In the genomic region with DNA sequence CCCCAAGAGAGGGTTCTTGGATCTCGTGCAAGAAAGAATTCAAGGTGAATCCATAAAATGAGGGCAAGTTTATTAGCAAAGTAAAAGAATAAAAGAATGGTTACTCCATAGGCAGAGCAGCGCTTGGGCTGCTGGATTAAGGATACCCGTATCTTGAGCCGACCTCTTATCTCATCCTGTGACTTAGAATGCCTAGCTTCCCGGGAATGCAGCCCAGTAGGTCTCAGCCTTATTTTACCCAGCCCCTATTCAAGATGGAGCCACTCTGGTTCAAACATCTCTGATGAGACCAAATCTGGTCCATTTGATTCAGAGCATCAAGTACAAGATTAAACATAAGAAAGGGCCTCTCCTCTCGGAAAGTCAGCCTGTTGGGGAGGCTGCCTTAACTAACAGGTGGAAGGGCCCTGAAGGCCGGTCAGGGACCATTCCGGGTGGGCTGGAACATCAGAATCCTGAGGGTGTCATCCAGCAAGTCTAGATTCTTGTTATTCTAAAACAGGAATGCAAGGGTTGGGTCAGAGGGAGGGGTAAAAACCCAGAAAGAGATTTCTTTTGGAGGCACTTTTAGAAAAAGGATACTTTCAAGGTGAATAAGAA, we compare ENCODE assay signal across 21 cellular contexts. TPM values are rescaled to one million over a fixed set of nuclear protein-coding genes. Genes with fewer than 3 reads are reported as not detected.
A peak's percentile ranks its signal among the peaks of the same experiment; 100 is the strongest.
DNase-seq lines count a peak whose midpoint lies in the region; ATAC-seq and TF ChIP-seq lines count a peak whose summit lies in the region.
"Had no signal": no experiment of that assay in that cellular context is flagged by ENCODE, and none has a peak within 500 bp of the region (broad histone marks: within the 10 kb centered on the region; RNA-seq: fewer than 3 reads in every experiment).

No MANE protein-coding gene starts in this region.

- H3K27me3 ChIP-seq in liver (ENCODE audit: control insufficient read depth in 4 of 4, insufficient read depth in 4 of 4, low read length in 3 of 4) (no peaks in the 10 kb centered on the region), H9 (ENCODE audit: insufficient read depth, low read length) (no peaks in the 10 kb centered on the region)
- H3K27me3 ChIP-seq: adrenal gland, cardiac muscle cell, esophagus muscularis mucosa had no signal

- peak overlapping the region; percentile 91 for H3K4me3 Mint-ChIP-seq in stimulated activated naive CD8-positive, alpha-beta T cell treated with anti-CD3 and anti-CD28 coated beads, Interleukin-15, Interleukin-2, amounts not matched to agents 100 ng/mL and 50 ng/mL, for 24 hours
- H3K4me3 Mint-ChIP-seq in activated CD8-positive, alpha-beta T cell treated with anti-CD3 and anti-CD28 coated beads, Interleukin-2, amount 10 ng/mL, durations not matched to agents 7 days and 5 days = peak overlapping the region; percentile 83
- H3K4me3 Mint-ChIP-seq in type B pancreatic cell = no peak overlapping the region
- H3K4me3 Mint-ChIP-seq in H9 = no peak overlapping the region

- no peak overlapping the region for H3K4me2 ChIP-seq in H9 (ENCODE audit: insufficient read depth, insufficient read length, low read length)
- H3K4me2 ChIP-seq: PC-9 had no signal

- H3K27ac ChIP-seq in liver (ENCODE audit: low read depth in 1 of 2, low read length in 2 of 2) (peak overlapping the region; percentile 65 to 66), H9 (ENCODE audit: insufficient read length, low read depth, low read length) (no peak overlapping the region)
- H3K27ac ChIP-seq: cardiac muscle cell, esophagus muscularis mucosa, HL-60, parathyroid adenoma, PC-9, thoracic aorta had no signal

- H3K23ac ChIP-seq in H9 (ENCODE audit: insufficient read length, low read depth, low read length) = no peak overlapping the region

- TF ChIP-seq CTCF in liver (IDR thresholded peaks at IDR 0.05; ENCODE audit: low read depth, low read length, missing input control) (no peak), type B pancreatic cell (conservative IDR thresholded peaks at IDR 0.05) (no peak), H9 (conservative IDR thresholded peaks at IDR 0.05) (no peak)

- no peak overlapping the region for H2BK120ac ChIP-seq in H9 (ENCODE audit: low read depth, low read length, poor library complexity, severe bottlenecking)

- no peaks in the 10 kb centered on the region for H3K36me3 ChIP-seq in liver (ENCODE audit: control insufficient read depth in 4 of 4, insufficient read depth in 3 of 4, low read depth in 1 of 4, low read length in 3 of 4)
- H3K36me3 ChIP-seq: cardiac muscle cell, esophagus muscularis mucosa, thoracic aorta had no signal

- no peak overlapping the region for H3K18ac ChIP-seq in H9 (ENCODE audit: insufficient read length, low read depth, low read length)

- peaks cover 77% of the 10 kb centered on the region for H3K36me3 Mint-ChIP-seq in stimulated activated naive CD8-positive, alpha-beta T cell treated with anti-CD3 and anti-CD28 coated beads, Interleukin-15, Interleukin-2, amounts not matched to agents 100 ng/mL and 50 ng/mL, for 24 hours (ENCODE audit: low read depth)
- H3K36me3 Mint-ChIP-seq in activated CD8-positive, alpha-beta T cell treated with anti-CD3 and anti-CD28 coated beads, Interleukin-2, amount 10 ng/mL, durations not matched to agents 7 days and 5 days (ENCODE audit: low read depth) = peaks cover 91% of the 10 kb centered on the region
- H3K36me3 Mint-ChIP-seq in type B pancreatic cell (no peaks in the 10 kb centered on the region), H9 (ENCODE audit: insufficient read depth in 1 of 3, low read depth in 3 of 3) (no peaks in the 10 kb centered on the region; a peak in 1 of 7 replicates)

- H3K4me1 ChIP-seq in liver (ENCODE audit: control insufficient read depth in 4 of 4, insufficient read depth in 4 of 4, low read length in 3 of 4) (peaks cover 6 to 44% (median 22%) of the 10 kb centered on the region in 4 donors), H9 (ENCODE audit: insufficient read depth, low read length) (no peaks in the 10 kb centered on the region; the same call in 1 of the 2 replicates)
- H3K4me1 ChIP-seq: esophagus muscularis mucosa had no signal

- H2BK15ac ChIP-seq in H9 (ENCODE audit: low read depth, low read length) = no peak overlapping the region

- H2BK20ac ChIP-seq in H9 (ENCODE audit: low read depth, low read length, poor library complexity, severe bottlenecking) = no peak overlapping the region

- ATAC-seq in stimulated activated naive CD8-positive, alpha-beta T cell treated with anti-CD3 and anti-CD28 coated beads, Interleukin-15, Interleukin-2, amounts not matched to agents 100 U/mL and 50 U/mL, for 24 hours = no peak
- no peak for ATAC-seq in activated CD8-positive, alpha-beta T cell treated with anti-CD3 and anti-CD28 coated beads, Interleukin-2, amount 10 ng/mL, durations not matched to agents 7 days and 5 days
- ATAC-seq in GM19397 (IDR thresholded peaks at IDR 0.05; ENCODE audit: unreplicated experiment) = no peak

- H2AK5ac ChIP-seq in H9 (ENCODE audit: insufficient read length, low read length) = no peak overlapping the region

- H3K14ac ChIP-seq in H9 (ENCODE audit: insufficient read depth, low read length) = no peak overlapping the region

- CTCF ChIA-PET in activated CD8-positive, alpha-beta T cell treated with anti-CD3 and anti-CD28 coated beads, Interleukin-2, amount 10 ng/mL, durations not matched to agents 7 days and 5 days (lab: Charles Lee) = interaction anchor here (0.9 to 13.5 kb wide), 9 partner anchors 10 to 211 kb away, joined by 4 to 370 read pairs (median 7); no protein-coding TSS in a partner anchor

- TF ChIP-seq RAD21 in liver (IDR thresholded peaks at IDR 0.05) = no peak

- no peaks in the 10 kb centered on the region for H3K27me3 Mint-ChIP-seq in stimulated activated naive CD8-positive, alpha-beta T cell treated with anti-CD3 and anti-CD28 coated beads, Interleukin-15, Interleukin-2, amounts not matched to agents 100 ng/mL and 50 ng/mL, for 24 hours
- peaks cover 2% of the 10 kb centered on the region for H3K27me3 Mint-ChIP-seq in activated CD8-positive, alpha-beta T cell treated with anti-CD3 and anti-CD28 coated beads, Interleukin-2, amount 10 ng/mL, durations not matched to agents 7 days and 5 days (ENCODE audit: low read depth)
- H3K27me3 Mint-ChIP-seq in type B pancreatic cell = no peaks in the 10 kb centered on the region
- peaks cover 6% of the 10 kb centered on the region for H3K27me3 Mint-ChIP-seq in H9 (ENCODE audit: low read depth)

- H2AFZ ChIP-seq in H9 (ENCODE audit: low read length) = no peak overlapping the region
- H2AFZ ChIP-seq: parathyroid adenoma, PC-9 had no signal

- no peak overlapping the region for H2BK12ac ChIP-seq in H9 (ENCODE audit: insufficient read length, low read depth, low read length)

- H4K91ac ChIP-seq in H9 (ENCODE audit: insufficient read length, low read depth, low read length) = no peak overlapping the region

- WGBS in liver = 85% methylated on average over 8 of the region's 8 CpGs
- no CpG with 5 or more reads among the region's 8 CpGs for WGBS in H9 (ENCODE audit: extremely low coverage, insufficient read length, low lambda C conversion rate)

- no peak overlapping the region for H3K4ac ChIP-seq in H9 (ENCODE audit: low read depth, low read length)

- H3T11ph ChIP-seq in H9 (ENCODE audit: low read length) = no peak overlapping the region

- H4K8ac ChIP-seq in H9 (replicated peaks; ENCODE audit: insufficient read length, low read depth, low read length) = no peak overlapping the region

- H3K9me3 ChIP-seq in liver (ENCODE audit: control insufficient read depth in 4 of 4, low read length in 3 of 4) (no peaks in the 10 kb centered on the region), H9 (ENCODE audit: control insufficient read depth, low read depth, low read length) (no peaks in the 10 kb centered on the region)
- H3K9me3 ChIP-seq: adrenal gland, esophagus muscularis mucosa, thoracic aorta had no signal

- H3K4me1 Mint-ChIP-seq in stimulated activated naive CD8-positive, alpha-beta T cell treated with anti-CD3 and anti-CD28 coated beads, Interleukin-15, Interleukin-2, amounts not matched to agents 100 ng/mL and 50 ng/mL, for 24 hours (ENCODE audit: low read depth) = peaks cover 85% of the 10 kb centered on the region
- peaks cover 81% of the 10 kb centered on the region for H3K4me1 Mint-ChIP-seq in activated CD8-positive, alpha-beta T cell treated with anti-CD3 and anti-CD28 coated beads, Interleukin-2, amount 10 ng/mL, durations not matched to agents 7 days and 5 days (ENCODE audit: low read depth)
- H3K4me1 Mint-ChIP-seq in type B pancreatic cell (ENCODE audit: unreplicated experiment) = peaks cover 26% of the 10 kb centered on the region
- H3K4me1 Mint-ChIP-seq in H9 = peaks cover 18 to 24% of the 10 kb centered on the region in 2 experiments

- H2BK5ac ChIP-seq in H9 (ENCODE audit: insufficient read length, low read length) = no peak overlapping the region

- DNase-seq in stimulated activated naive CD8-positive, alpha-beta T cell treated with anti-CD3 and anti-CD28 coated beads, Interleukin-15, Interleukin-2, amounts not matched to agents 100 U/mL and 50 U/mL, for 24 hours = no peak
- DNase-seq in activated CD8-positive, alpha-beta T cell treated with anti-CD3 and anti-CD28 coated beads, Interleukin-2, amount 10 ng/mL, durations not matched to agents 7 days and 5 days = no peak
- DNase-seq in type B pancreatic cell (ENCODE audit: extremely low spot score, unreplicated experiment) (no peak), H9 (no peak)
- DNase-seq in stimulated activated naive CD4-positive, alpha-beta T cell (lab: John Stamatoyannopoulos, UW) = no peak
- DNase-seq: DMS 273 treated with DMSO at 0.1 percent for 48 hours, glutamatergic neuron, KG1, NCI-H1092, PC-9 had no signal

- peak overlapping the region; percentile 81 for H3K27ac Mint-ChIP-seq in stimulated activated naive CD8-positive, alpha-beta T cell treated with anti-CD3 and anti-CD28 coated beads, Interleukin-15, Interleukin-2, amounts not matched to agents 100 ng/mL and 50 ng/mL, for 24 hours
- peak overlapping the region; percentile 83 for H3K27ac Mint-ChIP-seq in activated CD8-positive, alpha-beta T cell treated with anti-CD3 and anti-CD28 coated beads, Interleukin-2, amount 10 ng/mL, durations not matched to agents 7 days and 5 days
- H3K27ac Mint-ChIP-seq in type B pancreatic cell (peak overlapping the region; percentile 87), H9 (no peak overlapping the region; a peak in 1 of 7 replicates)

- H4K20me1 ChIP-seq in H9 (ENCODE audit: control insufficient read depth, insufficient read depth, insufficient read length) = no peaks in the 10 kb centered on the region

- H3K9me3 Mint-ChIP-seq in stimulated activated naive CD8-positive, alpha-beta T cell treated with anti-CD3 and anti-CD28 coated beads, Interleukin-15, Interleukin-2, amounts not matched to agents 100 ng/mL and 50 ng/mL, for 24 hours = no peaks in the 10 kb centered on the region
- H3K9me3 Mint-ChIP-seq in activated CD8-positive, alpha-beta T cell treated with anti-CD3 and anti-CD28 coated beads, Interleukin-2, amount 10 ng/mL, durations not matched to agents 7 days and 5 days (ENCODE audit: insufficient read depth) = no peaks in the 10 kb centered on the region
- H3K9me3 Mint-ChIP-seq in type B pancreatic cell (no peaks in the 10 kb centered on the region), H9 (no peaks in the 10 kb centered on the region)

- H4K5ac ChIP-seq in H9 (ENCODE audit: insufficient read length, low read depth, low read length) = no peak overlapping the region

- H3K79me1 ChIP-seq in H9 (ENCODE audit: insufficient read depth, low read depth, low read length, poor library complexity, severe bottlenecking) = no peaks in the 10 kb centered on the region

- no peaks in the 10 kb centered on the region for H3K23me2 ChIP-seq in H9 (ENCODE audit: insufficient read length, low read depth, low read length, poor library complexity, severe bottlenecking)

- peak overlapping the region in 1 of 2 donors; percentile 3 for H3K9ac ChIP-seq in liver (ENCODE audit: low read depth in 1 of 2, low read length in 2 of 2)
- no peak overlapping the region for H3K9ac ChIP-seq in H9 (ENCODE audit: extremely low read depth, insufficient read length, low read length)
- H3K9ac ChIP-seq: parathyroid adenoma had no signal

- POLR2A ChIA-PET in activated CD8-positive, alpha-beta T cell treated with anti-CD3 and anti-CD28 coated beads, Interleukin-2, amount 10 ng/mL, durations not matched to agents 7 days and 5 days (lab: Charles Lee) = interaction anchor here (1.2 to 2.2 kb wide), 3 partner anchors 22 to 44 kb away, joined by 3 to 11 read pairs (median 5); no protein-coding TSS in a partner anchor

- H3K4me3 ChIP-seq in liver (ENCODE audit: low read depth in 1 of 3, low read length in 3 of 3) = no peak overlapping the region
- H3K4me3 ChIP-seq: adrenal gland, cardiac muscle cell, esophagus muscularis mucosa, PC-9, thoracic aorta had no signal

- no peaks in the 10 kb centered on the region for H3K79me2 ChIP-seq in H9 (ENCODE audit: insufficient read depth, low read length)
- H3K79me2 ChIP-seq: parathyroid adenoma had no signal

- no peak overlapping the region for H3K56ac ChIP-seq in H9 (ENCODE audit: insufficient read length, low read depth, low read length)

RNA-seq across cellular contexts. Expression of gene PSD4, which starts 5.8 kb away (rescaled TPM):
- 100 to 1,000 TPM; 394 to 404 TPM for total RNA-seq in activated CD8-positive, alpha-beta T cell treated with anti-CD3 and anti-CD28 coated beads, Interleukin-2, amount 10 ng/mL, durations not matched to agents 7 days and 5 days
- 10 to 100 TPM; 38.1 to 83.2 TPM for total RNA-seq in liver
- 10 to 100 TPM; 16.4 to 30.8 TPM for polyA plus RNA-seq in liver
- total RNA-seq in type B pancreatic cell (ENCODE audit: low replicate concordance) = 38.8 and 79.1 TPM in 2 replicates
- total RNA-seq in H9 (2021) = 1.0 and 1.5 TPM in 2 replicates

RNA-seq across cellular contexts. Expression of gene IL1RN, which starts 52.1 kb away (rescaled TPM):
- total RNA-seq in activated CD8-positive, alpha-beta T cell treated with anti-CD3 and anti-CD28 coated beads, Interleukin-2, amount 10 ng/mL, durations not matched to agents 7 days and 5 days = under 1 TPM in 1 of 2 experiments, not detected in 1; 0.31 TPM
- total RNA-seq in liver (10 to 100 TPM in 1 of 2 donors, 1 to 10 TPM in 1; 3.9 to 23.1 TPM), type B pancreatic cell (ENCODE audit: low replicate concordance) (11.0 and 20.5 TPM in 2 replicates), H9 (2021) (not detected in 2 replicates)
- polyA plus RNA-seq in liver = 100 to 1,000 TPM in 1 of 2 donors, 10 to 100 TPM in 1; 28.5 to 121 TPM
- total RNA-seq: cardiac muscle cell, H1, skeletal muscle tissue had no signal
- polyA plus RNA-seq: cardiac muscle cell, H1 had no signal

Comparison
In these comparisons a context has a peak if more than half of its experiments do, and no peak if none do; other contexts are left out.
1. H3K27ac Mint-ChIP-seq: peak in stimulated activated naive CD8-positive, alpha-beta T cell treated with anti-CD3 and anti-CD28 coated beads, Interleukin-15, Interleukin-2, amounts not matched to agents 100 ng/mL and 50 ng/mL, for 24 hours (single experiment), activated CD8-positive, alpha-beta T cell treated with anti-CD3 and anti-CD28 coated beads, Interleukin-2, amount 10 ng/mL, durations not matched to agents 7 days and 5 days (single experiment) and type B pancreatic cell (single experiment); none in H9 (0 of 3).
2. H3K4me3 Mint-ChIP-seq: peak in stimulated activated naive CD8-positive, alpha-beta T cell treated with anti-CD3 and anti-CD28 coated beads, Interleukin-15, Interleukin-2, amounts not matched to agents 100 ng/mL and 50 ng/mL, for 24 hours (single experiment) and activated CD8-positive, alpha-beta T cell treated with anti-CD3 and anti-CD28 coated beads, Interleukin-2, amount 10 ng/mL, durations not matched to agents 7 days and 5 days (single experiment); none in type B pancreatic cell (single experiment) and H9 (0 of 2).
3. RNA of gene PSD4, which starts 5.8 kb away (total RNA-seq): 394 to 404 TPM in activated CD8-positive, alpha-beta T cell treated with anti-CD3 and anti-CD28 coated beads, Interleukin-2, amount 10 ng/mL, durations not matched to agents 7 days and 5 days, 38.1 to 83.2 TPM in liver and 38.8 to 79.1 TPM in type B pancreatic cell; 1.0 to 1.5 TPM in H9; every median in the first group is over 10 times any median in the second.